In genomic region chr14:70188608-70189540, GRCh38 we compare ENCODE assay signal across 9 cellular contexts. TPM values are rescaled to one million over a fixed set of nuclear protein-coding genes. Genes with fewer than 3 reads are reported as not detected.
A peak's percentile ranks its signal among the peaks of the same experiment; 100 is the strongest.
DNase-seq lines count a peak whose midpoint lies in the region; ATAC-seq, FAIRE-seq and TF ChIP-seq lines count a peak whose summit lies in the region.
"Had no signal": no experiment of that assay in that cellular context is flagged by ENCODE, and none has a peak within 500 bp of the region (broad histone marks: within the 10 kb centered on the region; RNA-seq: fewer than 3 reads in every experiment).

TSS of gene SLC8A3 (minus strand) at chr14:70188951. CDS start at chr14:70168422, 20,529 bp downstream.

- H3K4me1 Mint-ChIP-seq in stimulated activated naive CD8-positive, alpha-beta T cell treated with anti-CD3 and anti-CD28 coated beads, Interleukin-15, Interleukin-2, amounts not matched to agents 100 ng/mL and 50 ng/mL, for 24 hours (ENCODE audit: low read depth), result peaks cover 26% of the 10 kb centered on the region

- CTCF ChIA-PET in HepG2 (lab: Yijun Ruan, JAX; ENCODE audit: low intra/inter-chr PET ratio, low total read pairs), result no interaction called here

- peak within 1 kb of the TSS; percentile 69 for H3K27ac Mint-ChIP-seq in stimulated activated naive CD8-positive, alpha-beta T cell treated with anti-CD3 and anti-CD28 coated beads, Interleukin-15, Interleukin-2, amounts not matched to agents 100 ng/mL and 50 ng/mL, for 24 hours

- no peaks in the 10 kb centered on the region for H3K36me3 Mint-ChIP-seq in stimulated activated naive CD8-positive, alpha-beta T cell treated with anti-CD3 and anti-CD28 coated beads, Interleukin-15, Interleukin-2, amounts not matched to agents 100 ng/mL and 50 ng/mL, for 24 hours (ENCODE audit: low read depth)

- peaks cover 71% of the 10 kb centered on the region for H3K27me3 Mint-ChIP-seq in stimulated activated naive CD8-positive, alpha-beta T cell treated with anti-CD3 and anti-CD28 coated beads, Interleukin-15, Interleukin-2, amounts not matched to agents 100 ng/mL and 50 ng/mL, for 24 hours

- intact Hi-C loops in HepG2 (cut with micrococcal nuclease; ENCODE audit: unreplicated experiment), result no loop called here

- no peaks in the 10 kb centered on the region for H3K9me3 Mint-ChIP-seq in stimulated activated naive CD8-positive, alpha-beta T cell treated with anti-CD3 and anti-CD28 coated beads, Interleukin-15, Interleukin-2, amounts not matched to agents 100 ng/mL and 50 ng/mL, for 24 hours

- 9% methylated on average over 16 of the region's 86 CpGs for WGBS in HepG2 (ENCODE audit: low lambda C conversion rate)

- DNase-seq in NCI-H345 (lab: John Stamatoyannopoulos, UW) (peak; percentile 29), NCI-H345 treated with DMSO at 0.1 percent for 48 hours (lab: John Stamatoyannopoulos, UW; ENCODE audit: unreplicated experiment) (no peak), SK-N-DZ (ENCODE audit: low spot score) (peak; percentile 82), dermis blood vessel endothelial cell (peak; percentile 52), HepG2 (ENCODE audit: low spot score) (no peak)

- peak within 1 kb of the TSS; percentile 78 for H3K4me2 ChIP-seq in HepG2 (ENCODE audit: low read depth, low read length)

- H3K9ac ChIP-seq in HepG2 (ENCODE audit: insufficient read depth, low read depth, low read length), result no peak within 1 kb of the TSS

- no peaks in the 10 kb centered on the region for H4K20me1 ChIP-seq in HepG2 (ENCODE audit: insufficient read depth, low read length)

- TF ChIP-seq CTCF in HepG2 (CRISPR knock-in tag; IDR thresholded peaks at IDR 0.05), result no peak

- POLR2A ChIA-PET in HepG2 (lab: Yijun Ruan, JAX), result no interaction called here

- peaks cover 7% of the 10 kb centered on the region for H3K4me1 ChIP-seq in HepG2 (ENCODE audit: insufficient read depth, low read length)

- H3K9me3 ChIP-seq in HepG2 (ENCODE audit: low read length), result no peaks in the 10 kb centered on the region

- TF ChIP-seq EP300 in HepG2 (IDR thresholded peaks at IDR 0.05; ENCODE audit: low read depth in 2 of 2, low read length in 2 of 2), result no peak
- TF ChIP-seq EP300 in HepG2 (CRISPR knock-in tag; IDR thresholded peaks at IDR 0.05; ENCODE audit: borderline replicate concordance), result no peak

- peak within 1 kb of the TSS; percentile 81 for H3K4me3 Mint-ChIP-seq in stimulated activated naive CD8-positive, alpha-beta T cell treated with anti-CD3 and anti-CD28 coated beads, Interleukin-15, Interleukin-2, amounts not matched to agents 100 ng/mL and 50 ng/mL, for 24 hours

- peaks cover 7 to 57% of the 10 kb centered on the region in 2 experiments for H3K27me3 ChIP-seq in HepG2 (ENCODE audit: control insufficient read depth in 1 of 2, insufficient read depth in 2 of 2, low read length in 2 of 2)

- H3K79me2 ChIP-seq in HepG2 (ENCODE audit: insufficient read depth, low read length), result no peaks in the 10 kb centered on the region

- no peak for FAIRE-seq in HepG2 (lab: Jason Lieb, UNC)

- H2AFZ ChIP-seq in HepG2 (ENCODE audit: low read length), result no peak within 1 kb of the TSS

- in situ Hi-C loops in HepG2 (cut with HindIII; ENCODE audit: extremely low pct_ligation_motif_present, low pct_unique_long_range_greater_than_20kb), result no loop called here

- no peak for TF ChIP-seq RAD21 in HepG2 (CRISPR knock-in tag; IDR thresholded peaks at IDR 0.05)

- no TSS peak for BruUV-seq in HepG2 (replicated peaks; lab: Mats Ljungman, UMichigan)

- no peak for TF ChIP-seq POLR2A in HepG2 (IDR thresholded peaks at IDR 0.05; ENCODE audit: insufficient read depth in 1 of 2, low read depth in 2 of 2, low read length in 2 of 2)

- ATAC-seq in HG03521 (IDR thresholded peaks at IDR 0.05; ENCODE audit: unreplicated experiment) (peak; percentile 29), HepG2 (peak; percentile 80), HG03442 (IDR thresholded peaks at IDR 0.05; ENCODE audit: unreplicated experiment) (no peak)

- H3K36me3 ChIP-seq in HepG2 (replicated peaks in 1 of 2; ENCODE audit: control insufficient read depth in 1 of 2, insufficient read depth in 2 of 2, low read length in 2 of 2), result no peaks in the 10 kb centered on the region

- H3K27ac ChIP-seq in HepG2 (ENCODE audit: extremely low read length, insufficient read depth, low read length), result no peak within 1 kb of the TSS
- H3K27ac ChIP-seq: C4-2B had no signal

- H3K4me3 ChIP-seq in HepG2 (replicated peaks in 1 of 3; ENCODE audit: insufficient read depth in 1 of 3, low read depth in 2 of 3, low read length in 3 of 3), result peak within 1 kb of the TSS; percentile 34 to 68 (median 44); a peak in 5 of 6 replicates

TF ChIP-seq in HepG2, 621 proteins besides CTCF, POLR2A, EP300 and RAD21 (continues in another document):
- TF ChIP-seq CBX2 (IDR thresholded peaks at IDR 0.05; ENCODE audit: low read depth, low read length) (no peak), CBX2 (CRISPR knock-in tag; IDR thresholded peaks at IDR 0.05; ENCODE audit: low read depth) (no peak), SP2 (CRISPR knock-in tag; IDR thresholded peaks at IDR 0.05) (no peak), SCMH1 (CRISPR knock-in tag; IDR thresholded peaks at IDR 0.05; ENCODE audit: borderline replicate concordance) (no peak), MAFF (IDR thresholded peaks at IDR 0.05; ENCODE audit: low read depth, low read length) (no peak), HNRNPLL (IDR thresholded peaks at IDR 0.05; ENCODE audit: low read depth, low read length, poor library complexity, severe bottlenecking) (peak; percentile 46), RFXAP (CRISPR knock-in tag; IDR thresholded peaks at IDR 0.05; ENCODE audit: borderline replicate concordance) (no peak)
- TF ChIP-seq, protein P1, sequence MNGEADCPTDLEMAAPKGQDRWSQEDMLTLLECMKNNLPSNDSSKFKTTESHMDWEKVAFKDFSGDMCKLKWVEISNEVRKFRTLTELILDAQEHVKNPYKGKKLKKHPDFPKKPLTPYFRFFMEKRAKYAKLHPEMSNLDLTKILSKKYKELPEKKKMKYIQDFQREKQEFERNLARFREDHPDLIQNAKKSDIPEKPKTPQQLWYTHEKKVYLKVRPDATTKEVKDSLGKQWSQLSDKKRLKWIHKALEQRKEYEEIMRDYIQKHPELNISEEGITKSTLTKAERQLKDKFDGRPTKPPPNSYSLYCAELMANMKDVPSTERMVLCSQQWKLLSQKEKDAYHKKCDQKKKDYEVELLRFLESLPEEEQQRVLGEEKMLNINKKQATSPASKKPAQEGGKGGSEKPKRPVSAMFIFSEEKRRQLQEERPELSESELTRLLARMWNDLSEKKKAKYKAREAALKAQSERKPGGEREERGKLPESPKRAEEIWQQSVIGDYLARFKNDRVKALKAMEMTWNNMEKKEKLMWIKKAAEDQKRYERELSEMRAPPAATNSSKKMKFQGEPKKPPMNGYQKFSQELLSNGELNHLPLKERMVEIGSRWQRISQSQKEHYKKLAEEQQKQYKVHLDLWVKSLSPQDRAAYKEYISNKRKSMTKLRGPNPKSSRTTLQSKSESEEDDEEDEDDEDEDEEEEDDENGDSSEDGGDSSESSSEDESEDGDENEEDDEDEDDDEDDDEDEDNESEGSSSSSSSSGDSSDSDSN (CRISPR knock-in tag; IDR thresholded peaks at IDR 0.05), result peak; percentile 55; the same call in 1 of the 2 replicates
- TF ChIP-seq, protein P2, sequence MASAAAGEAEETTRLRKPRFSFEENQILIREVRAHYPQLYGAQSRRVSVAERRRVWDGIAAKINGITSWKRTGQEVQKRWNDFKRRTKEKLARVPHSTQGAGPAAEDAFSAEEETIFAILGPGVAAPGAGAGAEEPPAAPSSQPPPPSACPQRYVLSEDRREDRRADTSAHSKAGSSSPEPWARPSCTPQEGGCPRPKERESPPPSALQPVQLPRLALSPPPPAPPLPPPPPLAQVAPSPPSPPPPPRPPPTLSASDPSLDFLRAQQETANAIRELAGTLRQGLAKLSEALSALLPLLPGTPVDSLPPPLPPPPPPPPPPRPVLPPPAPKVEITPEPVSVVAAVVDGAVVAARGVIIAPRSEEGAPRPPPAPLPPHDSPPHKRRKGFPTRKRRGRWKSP (CRISPR knock-in tag; IDR thresholded peaks at IDR 0.05), result no peak

RNA-seq across cellular contexts. Expression of gene SLC8A3, which starts in this region (rescaled TPM):
- polyA plus RNA-seq in SK-N-DZ (2014; cell fraction: cytosol; rRNA removed), result 4.5 and 5.4 TPM in 2 replicates
- polyA plus RNA-seq in SK-N-DZ (2014; cell fraction: nucleus; rRNA removed), result 6.0 and 6.3 TPM in 2 replicates
- 0.42 and 0.68 TPM in 2 replicates for total RNA-seq in dermis blood vessel endothelial cell
- total RNA-seq in HepG2 (2016; rRNA removed; fragmentation: Illumina TruSeq; extraction: Trizol), result 0.02 TPM in 1 of 2 replicates, not detected in the other
- total RNA-seq in HepG2 (2016; cell fraction: cytosol; rRNA removed; fragmentation: Illumina TruSeq; extraction: Trizol; ENCODE audit: low read depth), result not detected in 2 replicates
- total RNA-seq in HepG2 (2016; cell fraction: insoluble cytoplasmic fraction; rRNA removed; fragmentation: Illumina TruSeq; extraction: Trizol), result not detected in 2 replicates
- total RNA-seq in HepG2 (2016; cell fraction: membrane; rRNA removed; fragmentation: Illumina TruSeq; extraction: Trizol), result 0.14 TPM in 1 of 2 replicates, not detected in the other
- total RNA-seq in HepG2 (2016; cell fraction: nucleus; rRNA removed; fragmentation: Illumina TruSeq; extraction: Trizol), result 0.22 TPM in 1 of 2 replicates, not detected in the other
- polyA plus RNA-seq in HepG2 (2011; rRNA removed), result 0.01 TPM in 1 of 2 replicates, not detected in the other
- polyA plus RNA-seq in HepG2 (2011; cell fraction: cytosol; rRNA removed), result 0.04 TPM in 1 of 2 replicates, not detected in the other
- 0.05 TPM in 1 of 2 replicates, not detected in the other for polyA plus RNA-seq in HepG2 (2011; cell fraction: nucleus; rRNA removed)
- 0.08 and 0.19 TPM in 2 replicates for polyA plus RNA-seq in HepG2 (2012)
- not detected in 2 replicates for polyA plus RNA-seq in HepG2 (2016; cell fraction: cytosol; fragmentation: Illumina TruSeq; extraction: Trizol; ENCODE audit: low read depth)
- polyA plus RNA-seq in HepG2 (2016; cell fraction: insoluble cytoplasmic fraction; fragmentation: Illumina TruSeq; extraction: Trizol; ENCODE audit: low read depth), result not detected in 2 replicates
- not detected in 2 replicates for polyA plus RNA-seq in HepG2 (2016; cell fraction: membrane; fragmentation: Illumina TruSeq; extraction: Trizol; ENCODE audit: low read depth)
- polyA plus RNA-seq in HepG2 (2016; cell fraction: nucleus; fragmentation: Illumina TruSeq; extraction: Trizol; ENCODE audit: insufficient read depth, low read depth), result not detected in 2 replicates
- polyA minus RNA-seq in HepG2 (2011; rRNA and poly(A)+ RNA removed; ENCODE audit: low replicate concordance), result 0.08 TPM in 1 of 2 replicates, not detected in the other
- not detected in 2 replicates for polyA minus RNA-seq in HepG2 (2011; cell fraction: cytosol; rRNA and poly(A)+ RNA removed)
- polyA minus RNA-seq in HepG2 (2011; cell fraction: nucleus; rRNA and poly(A)+ RNA removed), result 0.25 and 0.39 TPM in 2 replicates

Comparison
In these comparisons a context has a peak if more than half of its experiments do, and no peak if none do; other contexts are left out.
1. DNase-seq: peak in NCI-H345 (single experiment) and SK-N-DZ (single experiment); none in NCI-H345 treated with DMSO at 0.1 percent for 48 hours (single experiment) and HepG2 (single experiment).
2. Peak in DNase-seq in dermis blood vessel endothelial cell; RNA of the gene not detected or under 1 TPM.
3. Peak in ATAC-seq, H3K4me3 ChIP-seq and H3K4me2 ChIP-seq in HepG2; RNA of the gene not detected or under 1 TPM.